In genomic region chr12:75955251-75955650, GRCh38 we compare ENCODE assay signal across 21 cellular contexts.
"Had no signal": no experiment of that assay in that cellular context is flagged by ENCODE, and none has a peak within 500 bp of the region (broad histone marks: within the 10 kb centered on the region; RNA-seq: fewer than 3 reads in every experiment).

No MANE protein-coding gene starts in this region.

- H3K27ac ChIP-seq: gastrocnemius medialis, heart right ventricle, left lung, neutrophil, upper lobe of left lung had no signal

- H3K27me3 Mint-ChIP-seq: activated naive CD8-positive, alpha-beta T cell treated with anti-CD3 and anti-CD28 coated beads, Interleukin-2, amount 50 U/mL, for 24 hours; effector memory CD8-positive, alpha-beta T cell; naive thymus-derived CD8-positive, alpha-beta T cell had no signal

- H3K9me3 ChIP-seq: gastrocnemius medialis, heart right ventricle, left lung, neutrophil, upper lobe of left lung had no signal

- H3K9me3 Mint-ChIP-seq: activated naive CD4-positive, alpha-beta T cell treated with anti-CD3 and anti-CD28 coated beads for 36 hours; activated naive CD8-positive, alpha-beta T cell treated with anti-CD3 and anti-CD28 coated beads, Interleukin-2, amount 50 U/mL, for 24 hours; activated T-helper 2 cell treated with anti-CD3 and anti-CD28 coated beads, Interferon-gamma antibody, Interleukin-2, Interleukin-4, amounts not matched to agents 10 μg/mL and 5 μg/mL and 100 μg/mL, durations not matched to agents 14 hours and 24 hours and 36 hours; dendritic cell treated with granulocyte-macrophage colony-stimulating factor and Interleukin-4, amounts not matched to agents 40 ng/mL and 50 ng/mL, for 4 days; effector memory CD8-positive, alpha-beta T cell; naive thymus-derived CD8-positive, alpha-beta T cell had no signal

- H3K27me3 ChIP-seq: gastrocnemius medialis, heart right ventricle, left lung, upper lobe of left lung had no signal

- ATAC-seq: activated naive CD8-positive, alpha-beta T cell treated with anti-CD3 and anti-CD28 coated beads, Interleukin-2, amount 50 U/mL, for 24 hours; effector memory CD8-positive, alpha-beta T cell; gastrocnemius medialis; heart right ventricle; left lung; naive thymus-derived CD8-positive, alpha-beta T cell; stimulated activated naive CD8-positive, alpha-beta T cell treated with anti-CD3 and anti-CD28 coated beads, Interleukin-15, Interleukin-2, amounts not matched to agents 100 U/mL and 50 U/mL, for 24 hours had no signal

- H3K36me3 Mint-ChIP-seq: naive thymus-derived CD8-positive, alpha-beta T cell had no signal

- H3K4me3 Mint-ChIP-seq: activated naive CD4-positive, alpha-beta T cell treated with anti-CD3 and anti-CD28 coated beads for 36 hours; activated naive CD8-positive, alpha-beta T cell treated with anti-CD3 and anti-CD28 coated beads, Interleukin-2, amount 50 U/mL, for 24 hours; dendritic cell treated with granulocyte-macrophage colony-stimulating factor and Interleukin-4, amounts not matched to agents 40 ng/mL and 50 ng/mL, for 4 days; effector memory CD8-positive, alpha-beta T cell; naive thymus-derived CD8-positive, alpha-beta T cell had no signal

- H3K4me1 ChIP-seq: gastrocnemius medialis had no signal

- H3K27ac Mint-ChIP-seq: activated naive CD4-positive, alpha-beta T cell treated with anti-CD3 and anti-CD28 coated beads for 36 hours; activated naive CD8-positive, alpha-beta T cell treated with anti-CD3 and anti-CD28 coated beads, Interleukin-2, amount 50 U/mL, for 24 hours; activated T-helper 2 cell treated with anti-CD3 and anti-CD28 coated beads, Interferon-gamma antibody, Interleukin-2, Interleukin-4, amounts not matched to agents 10 μg/mL and 5 μg/mL and 100 μg/mL, durations not matched to agents 14 hours and 24 hours and 36 hours; dendritic cell treated with granulocyte-macrophage colony-stimulating factor and Interleukin-4, amounts not matched to agents 40 ng/mL and 50 ng/mL, for 4 days; effector memory CD8-positive, alpha-beta T cell; naive thymus-derived CD8-positive, alpha-beta T cell had no signal

- H3K4me3 ChIP-seq: gastrocnemius medialis, heart right ventricle, left lung, skin epidermis, upper lobe of left lung had no signal

- H3K36me3 ChIP-seq: gastrocnemius medialis, heart right ventricle, left lung, neutrophil, upper lobe of left lung had no signal

- FAIRE-seq: islet of Langerhans had no signal

- DNase-seq: activated CD4-positive, CD25-positive, alpha-beta regulatory T cell treated with anti-CD3 and anti-CD28 coated beads, Interleukin-2, amount 50 U/mL, for 72 hours; activated naive CD4-positive, alpha-beta T cell treated with anti-CD3 and anti-CD28 coated beads for 36 hours; activated naive CD8-positive, alpha-beta T cell treated with anti-CD3 and anti-CD28 coated beads, Interleukin-2, amount 50 U/mL, for 24 hours; activated T-cell treated with anti-CD3 and anti-CD28 coated beads for 4 hours; aorta; cerebellar nuclear complex; effector memory CD8-positive, alpha-beta T cell; gastrocnemius medialis; heart right ventricle; left lung; naive thymus-derived CD8-positive, alpha-beta T cell; retina; stimulated activated CD4-positive, alpha-beta T cell treated with anti-CD3 and anti-CD28 coated beads, Interleukin-4, amount 100 ng/mL, for 4 hours; stimulated activated naive CD8-positive, alpha-beta T cell treated with anti-CD3 and anti-CD28 coated beads, Interleukin-15, Interleukin-2, amounts not matched to agents 100 U/mL and 50 U/mL, for 24 hours; T-helper 9 cell; upper lobe of left lung had no signal
